Comparison of ENCODE assay signal across 8 cellular contexts in the genomic region with DNA sequence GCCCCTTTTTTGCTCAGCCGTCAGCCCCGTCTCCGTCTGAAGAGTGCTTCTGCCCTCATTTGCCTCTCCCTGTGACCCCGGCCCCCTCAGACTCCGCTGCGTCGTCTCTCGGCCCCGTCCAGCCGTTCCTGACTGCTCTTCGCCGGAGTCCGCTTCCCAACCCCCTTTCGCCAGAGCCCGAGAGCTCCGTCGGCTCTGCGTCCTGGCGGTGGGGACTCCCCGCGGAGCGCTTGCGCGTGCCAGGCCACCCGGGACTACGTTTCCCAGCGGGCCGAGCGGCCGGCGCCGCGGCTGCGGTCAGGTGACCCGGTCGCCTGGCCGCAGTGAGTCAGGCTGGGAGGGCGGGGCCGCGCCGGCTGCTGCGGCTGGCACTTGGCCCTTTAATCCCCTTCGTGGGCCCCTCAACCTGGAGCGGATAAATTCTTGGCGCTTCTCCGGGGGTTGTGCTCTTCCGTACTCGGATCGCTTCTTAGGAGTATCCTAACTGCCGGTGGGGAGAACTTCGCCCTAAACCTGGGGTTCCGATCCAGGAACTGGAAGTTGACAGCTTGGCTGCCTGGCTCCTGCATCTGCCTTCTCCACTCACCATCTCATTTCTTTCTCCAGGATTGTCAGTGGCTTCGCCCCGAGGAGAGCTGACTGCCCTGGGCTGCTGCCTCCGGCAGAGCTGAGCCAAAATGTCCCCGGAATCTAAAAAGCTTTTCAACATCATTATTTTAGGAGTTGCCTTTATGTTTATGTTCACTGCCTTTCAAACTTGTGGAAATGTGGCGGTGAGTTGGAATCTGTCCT. TPM values are rescaled to one million over a fixed set of nuclear protein-coding genes. Genes with fewer than 3 reads are reported as not detected.
DNase-seq lines count a peak whose midpoint lies in the region; ATAC-seq and TF ChIP-seq lines count a peak whose summit lies in the region.

A gene (plus strand): TSS at position 444 of the 792 bp plus-strand sequence. CDS start 234 bp downstream, at position 678.

- H4K20me1 ChIP-seq in GM23338 (replicated peaks; ENCODE audit: insufficient read depth): peaks cover 28% of the 10 kb centered on the region

- peaks cover 32% of the 10 kb centered on the region for H3K36me3 ChIP-seq in GM23338 (ENCODE audit: insufficient read depth)

- TF ChIP-seq CTCF in GM23338 (conservative IDR thresholded peaks at IDR 0.05; ENCODE audit: low read depth in 2 of 2): no peak
- no peak for TF ChIP-seq CTCF in fibroblast of the aortic adventitia (IDR thresholded peaks at IDR 0.05; ENCODE audit: insufficient read depth, low read length)

- peak within 1 kb of the TSS; percentile 99 for H3K27ac ChIP-seq in GM23338 (ENCODE audit: low read depth)

- H3K4me3 Mint-ChIP-seq in GM23338: peak within 1 kb of the TSS; percentile 99
- H3K4me3 Mint-ChIP-seq in natural killer cell treated with Interleukin-12 subunit alpha and Interleukin-12 subunit beta and Interleukin-15 and Interleukin-18, amount 100 ng/mL, for 72 hours: peak within 1 kb of the TSS; percentile 92

- peak within 1 kb of the TSS; percentile 73 for H2AFZ ChIP-seq in GM23338

- H3K27ac Mint-ChIP-seq in GM23338: peak within 1 kb of the TSS; percentile 100
- H3K27ac Mint-ChIP-seq in natural killer cell treated with Interleukin-12 subunit alpha and Interleukin-12 subunit beta and Interleukin-15 and Interleukin-18, amount 100 ng/mL, for 72 hours: peak within 1 kb of the TSS; percentile 79 to 97

- peak within 1 kb of the TSS; percentile 97 for H3K4me3 ChIP-seq in GM23338
- H3K4me3 ChIP-seq in fibroblast of the aortic adventitia (ENCODE audit: low read depth, low read length): peak within 1 kb of the TSS; percentile 95

- H3K4me1 ChIP-seq in GM23338 (ENCODE audit: insufficient read depth): peaks cover 12% of the 10 kb centered on the region; the same call in 1 of the 2 replicates

- H3K79me2 ChIP-seq in GM23338 (replicated peaks; ENCODE audit: insufficient read depth): peaks cover 55% of the 10 kb centered on the region

- H3K4me2 ChIP-seq in GM23338: peak within 1 kb of the TSS; percentile 99

- peaks cover 26% of the 10 kb centered on the region for H3K4me1 Mint-ChIP-seq in GM23338
- peaks cover 45 to 47% of the 10 kb centered on the region in 2 donors for H3K4me1 Mint-ChIP-seq in natural killer cell treated with Interleukin-12 subunit alpha and Interleukin-12 subunit beta and Interleukin-15 and Interleukin-18, amount 100 ng/mL, for 72 hours (ENCODE audit: low read depth in 2 of 2)

- H3K9me3 Mint-ChIP-seq in GM23338: peaks cover 9% of the 10 kb centered on the region; the same call in 2 of the 3 replicates
- H3K9me3 Mint-ChIP-seq in natural killer cell treated with Interleukin-12 subunit alpha and Interleukin-12 subunit beta and Interleukin-15 and Interleukin-18, amount 100 ng/mL, for 72 hours: no peaks in the 10 kb centered on the region

- no peaks in the 10 kb centered on the region for H3K27me3 ChIP-seq in GM23338 (ENCODE audit: insufficient read depth)

- no peaks in the 10 kb centered on the region for H3K9me2 ChIP-seq in GM23338 (ENCODE audit: insufficient read depth)

- H3F3A ChIP-seq in GM23338 (replicated peaks; ENCODE audit: low read depth): peaks cover 31% of the 10 kb centered on the region

- DNase-seq in EH (ENCODE audit: low read depth) (peak; percentile 93), GM23338 (ENCODE audit: low spot score) (peak; percentile 96), Kasumi-1 (lab: John Stamatoyannopoulos, UW) (peak; percentile 93 to 97), SHP77 (lab: John Stamatoyannopoulos, UW) (peak; percentile 94), fibroblast of the aortic adventitia (ENCODE audit: low read depth) (peak; percentile 93)
- peak; percentile 97 for DNase-seq in activated effector memory CD4-positive, alpha-beta T cell treated with anti-CD3 and anti-CD28 coated beads, Interleukin-2, amount 50 U/mL, for 16 hours
- DNase-seq in natural killer cell treated with Interleukin-12 subunit alpha and Interleukin-12 subunit beta and Interleukin-15 and Interleukin-18, amount 100 ng/mL, for 72 hours (ENCODE audit: low spot score): peak; percentile 97
- peak; percentile 91 for DNase-seq in stimulated activated naive CD4-positive, alpha-beta T cell treated with Interleukin-2 at 50 U/mL for 16 hours (lab: John Stamatoyannopoulos, UW)

- ATAC-seq in GM23338: peak; percentile 78
- ATAC-seq in natural killer cell treated with Interleukin-12 subunit alpha and Interleukin-12 subunit beta and Interleukin-15 and Interleukin-18, amount 100 ng/mL, for 72 hours: peak; percentile 81 to 85

- H3K27me3 Mint-ChIP-seq in GM23338 (ENCODE audit: insufficient read depth, low read depth, poor library complexity): peaks cover 19% of the 10 kb centered on the region
- no peaks in the 10 kb centered on the region for H3K27me3 Mint-ChIP-seq in natural killer cell treated with Interleukin-12 subunit alpha and Interleukin-12 subunit beta and Interleukin-15 and Interleukin-18, amount 100 ng/mL, for 72 hours

- peaks cover 54% of the 10 kb centered on the region for H3K36me3 Mint-ChIP-seq in GM23338 (ENCODE audit: low read depth)
- H3K36me3 Mint-ChIP-seq in natural killer cell treated with Interleukin-12 subunit alpha and Interleukin-12 subunit beta and Interleukin-15 and Interleukin-18, amount 100 ng/mL, for 72 hours: peaks cover 38% of the 10 kb centered on the region

TF ChIP-seq in GM23338, 12 proteins besides CTCF, POLR2A, EP300 and RAD21:
- peak; percentile 82 for TF ChIP-seq CREB1 (CRISPR knock-in tag; IDR thresholded peaks at IDR 0.05; ENCODE audit: low read depth)
- TF ChIP-seq, protein P1, sequence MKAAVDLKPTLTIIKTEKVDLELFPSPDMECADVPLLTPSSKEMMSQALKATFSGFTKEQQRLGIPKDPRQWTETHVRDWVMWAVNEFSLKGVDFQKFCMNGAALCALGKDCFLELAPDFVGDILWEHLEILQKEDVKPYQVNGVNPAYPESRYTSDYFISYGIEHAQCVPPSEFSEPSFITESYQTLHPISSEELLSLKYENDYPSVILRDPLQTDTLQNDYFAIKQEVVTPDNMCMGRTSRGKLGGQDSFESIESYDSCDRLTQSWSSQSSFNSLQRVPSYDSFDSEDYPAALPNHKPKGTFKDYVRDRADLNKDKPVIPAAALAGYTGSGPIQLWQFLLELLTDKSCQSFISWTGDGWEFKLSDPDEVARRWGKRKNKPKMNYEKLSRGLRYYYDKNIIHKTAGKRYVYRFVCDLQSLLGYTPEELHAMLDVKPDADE (IDR thresholded peaks at IDR 0.05): peak; percentile 71
- TF ChIP-seq POLR2AphosphoS5 (IDR thresholded peaks at IDR 0.05; ENCODE audit: low read depth): 0 out of 2 replicates have a peak, but pooled peaks have one; percentile 43
- no peak for TF ChIP-seq ZNF331 (CRISPR knock-in tag; IDR thresholded peaks at IDR 0.05; ENCODE audit: low read depth)

RNA-seq across cellular contexts. Expression of the gene that starts here (rescaled TPM):
- 25.5 and 35.3 TPM in 2 replicates for total RNA-seq in GM23338 (2014; rRNA removed; shearing (Covaris generic))
- polyA plus RNA-seq in GM23338 (2016; fragmentation: Nextera tagmentation; extraction: Ambion mirVana): 9.3 and 10.2 TPM in 2 replicates
- 33.4 and 40.5 TPM in 2 replicates for total RNA-seq in fibroblast of the aortic adventitia (ENCODE audit: low replicate concordance)
- 10 to 100 TPM; 18.1 to 25.5 TPM for total RNA-seq in natural killer cell treated with Interleukin-12 subunit alpha and Interleukin-12 subunit beta and Interleukin-15 and Interleukin-18, amount 100 ng/mL, for 72 hours

Comparison
In these comparisons a context has a peak if more than half of its experiments do, and no peak if none do; other contexts are left out.
1. Peak in every context shown above with its lines: DNase-seq, ATAC-seq, H3K4me3 ChIP-seq and H3K27ac ChIP-seq.